ENCODE assay signal across 18 cellular contexts in genomic region chr17:19333132-19333440, GRCh38. TPM values are rescaled to one million over a fixed set of nuclear protein-coding genes. Genes with fewer than 3 reads are reported as not detected.
A peak's percentile ranks its signal among the peaks of the same experiment; 100 is the strongest.
DNase-seq lines count a peak whose midpoint lies in the region; ATAC-seq and TF ChIP-seq lines count a peak whose summit lies in the region.
"Had no signal": no experiment of that assay in that cellular context is flagged by ENCODE, and none has a peak within 500 bp of the region (broad histone marks: within the 10 kb centered on the region; RNA-seq: fewer than 3 reads in every experiment).

No MANE protein-coding gene starts in this region.

- no peak for TF ChIP-seq RAD21 in Ishikawa (IDR thresholded peaks at IDR 0.05; ENCODE audit: low read depth)

- no peaks in the 10 kb centered on the region for H3K27me3 ChIP-seq in upper lobe of right lung

- TF ChIP-seq CTCF in upper lobe of right lung (IDR thresholded peaks at IDR 0.05): no peak

- ATAC-seq in upper lobe of right lung: no peak

- H3K4me1 ChIP-seq in upper lobe of right lung: peaks cover 6% of the 10 kb centered on the region

- intact Hi-C loops in posterior vena cava (cut with DNase I): loop anchor here in 1 of 2 donors (5.0 kb wide), 1 partner anchor 76 kb away; no protein-coding TSS in a partner anchor
- intact Hi-C loops in upper lobe of right lung (cut with DNase I): no loop called here

- DNase-seq in activated effector memory CD4-positive, alpha-beta T cell treated with anti-CD3 and anti-CD28 coated beads, Interleukin-2, amount 50 U/mL, for 16 hours: peak; percentile 54
- no peak for DNase-seq in activated effector memory CD4-positive, alpha-beta T cell treated with Interleukin-2 at 50 U/mL for 16 hours
- DNase-seq in posterior vena cava (ENCODE audit: low spot score) (peak; percentile 45), upper lobe of right lung (peak; percentile 52), iPS-NIHi7 (ENCODE audit: extremely low spot score) (no peak), retina (no peak)
- no peak for DNase-seq in activated T-cell treated with anti-CD3 and anti-CD28 coated beads, Interleukin-2, amount 50 U/mL, for 48 hours
- DNase-seq: C1 segment of cervical spinal cord; Calu3; CD4-positive, alpha-beta T cell; DMS 273 treated with DMSO at 0.1 percent for 48 hours; GM23248 had no signal

- H3K9me3 ChIP-seq in upper lobe of right lung: no peaks in the 10 kb centered on the region

- TF ChIP-seq EP300 in Ishikawa (IDR thresholded peaks at IDR 0.05; ENCODE audit: borderline replicate concordance): no peak

- no peak overlapping the region for H3K4me3 ChIP-seq in upper lobe of right lung
- H3K4me3 ChIP-seq: GM12878, GM23248 had no signal

- no peaks in the 10 kb centered on the region for H3K36me3 ChIP-seq in upper lobe of right lung

- no peak overlapping the region for H3K27ac ChIP-seq in upper lobe of right lung
- H3K27ac ChIP-seq: GM23248 had no signal

TF ChIP-seq in Ishikawa, 13 proteins besides CTCF, POLR2A, EP300 and RAD21:
- TF ChIP-seq MAX (IDR thresholded peaks at IDR 0.05) (no peak), TCF12 (IDR thresholded peaks at IDR 0.05; ENCODE audit: low read depth) (no peak), YY1 (IDR thresholded peaks at IDR 0.05; ENCODE audit: low read depth) (peak; percentile 59; the same call in 1 of the 2 replicates), TEAD4 (IDR thresholded peaks at IDR 0.05) (no peak)

RNA-seq across cellular contexts. Expression of gene B9D1, which starts 29.4 kb away (rescaled TPM):
- total RNA-seq in posterior vena cava: 1 to 10 TPM; 7.7 to 9.8 TPM
- 9.9 TPM for total RNA-seq in upper lobe of right lung

RNA-seq across cellular contexts. Expression of gene MAPK7, which starts 45.2 kb away (rescaled TPM):
- total RNA-seq in posterior vena cava: 10 to 100 TPM; 28.8 to 29.2 TPM
- total RNA-seq in upper lobe of right lung: 25.7 TPM

RNA-seq across cellular contexts. Expression of gene MFAP4, which starts 53.9 kb away (rescaled TPM):
- total RNA-seq in posterior vena cava: 100 to 1,000 TPM; 231 to 371 TPM
- 270 TPM for total RNA-seq in upper lobe of right lung
- total RNA-seq: A172; B cell; Calu3; CD4-positive, alpha-beta T cell; G401; HT-29 had no signal

Comparison
In these comparisons a context has a peak if more than half of its experiments do, and no peak if none do; other contexts are left out.
1. DNase-seq: peak in activated effector memory CD4-positive, alpha-beta T cell treated with anti-CD3 and anti-CD28 coated beads, Interleukin-2, amount 50 U/mL, for 16 hours (single experiment), posterior vena cava (single experiment) and upper lobe of right lung (single experiment); none in activated effector memory CD4-positive, alpha-beta T cell treated with Interleukin-2 at 50 U/mL for 16 hours (single experiment), iPS-NIHi7 (single experiment), activated T-cell treated with anti-CD3 and anti-CD28 coated beads, Interleukin-2, amount 50 U/mL, for 48 hours (0 of 2) and retina (single experiment).